Comparison of ENCODE assay signal across 32 cellular contexts in genomic region chr9:6173914-6174313, GRCh38. TPM values are rescaled to one million over a fixed set of nuclear protein-coding genes. Genes with fewer than 3 reads are reported as not detected.
"Had no signal": no experiment of that assay in that cellular context is flagged by ENCODE, and none has a peak within 500 bp of the region (broad histone marks: within the 10 kb centered on the region; RNA-seq: fewer than 3 reads in every experiment).

No MANE protein-coding gene starts in this region.

- H3K27me3 Mint-ChIP-seq: progenitor cell of endocrine pancreas; stimulated activated memory B cell treated with anti-CD40 and anti-IgM and Interleukin-4, amounts not matched to agents 10 μg/mL and 1 μg/mL and 100 μg/mL, for 72 hours; stimulated activated naive CD8-positive, alpha-beta T cell treated with anti-CD3 and anti-CD28 coated beads, Interleukin-15, amount 100 ng/mL, for 72 hours; type B pancreatic cell had no signal

- DNase-seq: natural killer cell; occipital lobe; ovary; posterior cingulate gyrus; psoas muscle; right cardiac atrium; spleen; stimulated activated CD4-positive, alpha-beta T cell treated with anti-CD3 and anti-CD28 coated beads, Interleukin-12 subunit alpha, Interleukin-12 subunit beta, amount 100 ng/mL, for 4 hours; stimulated activated CD4-positive, alpha-beta T cell treated with anti-CD3 and anti-CD28 coated beads, Interleukin-1b, Interleukin-23, amount 100 ng/mL, for 48 hours; stimulated activated CD4-positive, alpha-beta T cell treated with anti-CD3 and anti-CD28 coated beads, Interleukin-4, amount 100 ng/mL, for 1 hour; stimulated activated CD4-positive, alpha-beta T cell treated with anti-CD3 and anti-CD28 coated beads, Interleukin-4, amount 100 ng/mL, for 4 hours; stimulated activated CD8-positive, alpha-beta memory T cell treated with anti-CD3 and anti-CD28 coated beads, Interleukin-4, amount 100 ng/mL, for 48 hours; stimulated activated naive CD4-positive, alpha-beta T cell; stimulated activated naive CD8-positive, alpha-beta T cell treated with anti-CD3 and anti-CD28 coated beads, Interleukin-15, amount 100 ng/mL, for 72 hours; stimulated activated naive CD8-positive, alpha-beta T cell treated with anti-CD3 and anti-CD28 coated beads, Interleukin-15, Interleukin-2, amounts not matched to agents 100 U/mL and 50 U/mL, for 24 hours; substantia nigra; testis; tibial artery; transverse colon; upper lobe of right lung; uterus had no signal

- H3K27me3 ChIP-seq: neural progenitor cell, ovary, spleen, suprapubic skin, testis, tibial artery, transverse colon, upper lobe of right lung, uterus had no signal

- H3K36me3 Mint-ChIP-seq: neural progenitor cell; stimulated activated memory B cell treated with anti-CD40 and anti-IgM and Interleukin-4, amounts not matched to agents 10 μg/mL and 1 μg/mL and 100 μg/mL, for 72 hours; type B pancreatic cell had no signal

- H3K27ac Mint-ChIP-seq: natural killer cell; nephron; neural progenitor cell; progenitor cell of endocrine pancreas; stimulated activated memory B cell treated with anti-CD40 and anti-IgM and Interleukin-4, amounts not matched to agents 10 μg/mL and 1 μg/mL and 100 μg/mL, for 72 hours; stimulated activated naive CD8-positive, alpha-beta T cell treated with anti-CD3 and anti-CD28 coated beads, Interleukin-15, amount 100 ng/mL, for 72 hours; type B pancreatic cell had no signal

- H3K4me2 ChIP-seq: neural progenitor cell, smooth muscle cell had no signal

- H3K4me1 ChIP-seq: neural progenitor cell, parathyroid adenoma, psoas muscle, spleen, suprapubic skin, testis, tibial artery, transverse colon, upper lobe of right lung, uterus had no signal

- H2AFZ ChIP-seq: neural progenitor cell, parathyroid adenoma had no signal

- H3K4me3 Mint-ChIP-seq: natural killer cell; nephron; neural progenitor cell; stimulated activated memory B cell treated with anti-CD40 and anti-IgM and Interleukin-4, amounts not matched to agents 10 μg/mL and 1 μg/mL and 100 μg/mL, for 72 hours; stimulated activated naive CD8-positive, alpha-beta T cell treated with anti-CD3 and anti-CD28 coated beads, Interleukin-15, amount 100 ng/mL, for 72 hours; type B pancreatic cell had no signal

- H3K9ac ChIP-seq: neural progenitor cell, parathyroid adenoma had no signal

- H3K79me2 ChIP-seq: parathyroid adenoma had no signal

- ATAC-seq: natural killer cell; psoas muscle; right cardiac atrium; sciatic nerve; stimulated activated memory B cell treated with anti-CD40 and anti-IgM and Interleukin-4, amounts not matched to agents 10 μg/mL and 1 μg/mL and 100 μg/mL, for 72 hours; stimulated activated naive CD8-positive, alpha-beta T cell treated with anti-CD3 and anti-CD28 coated beads, Interleukin-15, amount 100 ng/mL, for 72 hours; stimulated activated naive CD8-positive, alpha-beta T cell treated with anti-CD3 and anti-CD28 coated beads, Interleukin-15, Interleukin-2, amounts not matched to agents 100 U/mL and 50 U/mL, for 24 hours; upper lobe of right lung had no signal

- H3K4me1 Mint-ChIP-seq: natural killer cell; neural progenitor cell; stimulated activated memory B cell treated with anti-CD40 and anti-IgM and Interleukin-4, amounts not matched to agents 10 μg/mL and 1 μg/mL and 100 μg/mL, for 72 hours; stimulated activated naive CD8-positive, alpha-beta T cell treated with anti-CD3 and anti-CD28 coated beads, Interleukin-15, amount 100 ng/mL, for 72 hours had no signal

- H3K4me3 ChIP-seq: neural progenitor cell, ovary, psoas muscle, skin epidermis, smooth muscle cell, spleen, suprapubic skin, testis, tibial artery, transverse colon, upper lobe of right lung, uterus had no signal

- H3K9me3 ChIP-seq: ovary, testis had no signal

- H3K36me3 ChIP-seq: ovary, spleen, suprapubic skin, tibial artery, transverse colon, upper lobe of right lung, uterus had no signal

- H3K27ac ChIP-seq: neural progenitor cell, ovary, parathyroid adenoma, psoas muscle, skin epidermis, spleen, suprapubic skin, testis, tibial artery, transverse colon, upper lobe of right lung, uterus had no signal

RNA-seq across cellular contexts. Expression of gene IL33, which starts 41.7 kb away (rescaled TPM):
- total RNA-seq: natural killer cell, progenitor cell of endocrine pancreas had no signal
- polyA plus RNA-seq: neural cell had no signal
